Comparison of ENCODE assay signal across 1 cellular context in genomic region chr6:142810952-142811514, GRCh38.
TF ChIP-seq lines count a peak whose summit lies in the region.

No MANE protein-coding gene starts in this region.

TF ChIP-seq in GM12878, 131 proteins besides CTCF, POLR2A, EP300 and RAD21 (continued from another document):
- TF ChIP-seq ZBTB33 (IDR thresholded peaks at IDR 0.05) (0 out of 2 replicates have a peak, but pooled peaks have one; percentile 6), NBN (IDR thresholded peaks at IDR 0.05) (0 out of 2 replicates have a peak, but pooled peaks have one; percentile 26), GATAD2B (conservative IDR thresholded peaks at IDR 0.05; ENCODE audit: low read depth) (0 out of 2 replicates have a peak, but pooled peaks have one; percentile 26), CREB1 (IDR thresholded peaks at IDR 0.05; ENCODE audit: low read depth) (no peak), ELK1 (IDR thresholded peaks at IDR 0.05; ENCODE audit: low read depth, low read length) (no peak), KAT2A (conservative IDR thresholded peaks at IDR 0.05; ENCODE audit: control insufficient read depth, low read depth, low read length) (no peak), BCL11A (IDR thresholded peaks at IDR 0.05; ENCODE audit: low read depth, low read length) (0 out of 2 replicates have a peak, but pooled peaks have one; percentile 11), MYC (IDR thresholded peaks at IDR 0.05; ENCODE audit: insufficient read depth, insufficient read length, insufficient replicate concordance, low read length, severe bottlenecking) (no peak), TAF1 (IDR thresholded peaks at IDR 0.05; ENCODE audit: borderline replicate concordance, low read depth, low read length) (no peak), EZH2 (IDR thresholded peaks at IDR 0.05; ENCODE audit: borderline replicate concordance, control insufficient read depth, low read depth, low read length) (no peak), IKZF2 (IDR thresholded peaks at IDR 0.05) (peak; percentile 78 to 86; a peak in 3 of 4 replicates), ATF2 (IDR thresholded peaks at IDR 0.05; ENCODE audit: low read length) (peak; percentile 48; the same call in 1 of the 2 replicates), ZNF592 (IDR thresholded peaks at IDR 0.05) (no peak), ASH2L (IDR thresholded peaks at IDR 0.05; ENCODE audit: borderline replicate concordance, low read depth) (no peak), MTA2 (IDR thresholded peaks at IDR 0.05; ENCODE audit: low read depth) (peak; percentile 40; the same call in 1 of the 2 replicates), PBX3 (IDR thresholded peaks at IDR 0.05; ENCODE audit: insufficient replicate concordance, low read depth, low read length) (no peak), RUNX3 (IDR thresholded peaks at IDR 0.05; ENCODE audit: low read length) (peak; percentile 51; the same call in 1 of the 2 replicates), EED (IDR thresholded peaks at IDR 0.05; ENCODE audit: low read depth) (peak; percentile 43; the same call in 1 of the 2 replicates), STAT3 (IDR thresholded peaks at IDR 0.05; ENCODE audit: low read depth, low read length) (0 out of 2 replicates have a peak, but pooled peaks have one; percentile 24), ZNF207 (IDR thresholded peaks at IDR 0.05; ENCODE audit: borderline replicate concordance) (no peak), BHLHE40 (IDR thresholded peaks at IDR 0.05; ENCODE audit: borderline replicate concordance in 1 of 2, low read depth in 2 of 2, low read length in 1 of 2) (peak; percentile 87 to 93), CREM (IDR thresholded peaks at IDR 0.05; ENCODE audit: low read depth) (no peak), RAD51 (IDR thresholded peaks at IDR 0.05) (peak; percentile 18; the same call in 1 of the 2 replicates)
- TF ChIP-seq, protein P1, sequence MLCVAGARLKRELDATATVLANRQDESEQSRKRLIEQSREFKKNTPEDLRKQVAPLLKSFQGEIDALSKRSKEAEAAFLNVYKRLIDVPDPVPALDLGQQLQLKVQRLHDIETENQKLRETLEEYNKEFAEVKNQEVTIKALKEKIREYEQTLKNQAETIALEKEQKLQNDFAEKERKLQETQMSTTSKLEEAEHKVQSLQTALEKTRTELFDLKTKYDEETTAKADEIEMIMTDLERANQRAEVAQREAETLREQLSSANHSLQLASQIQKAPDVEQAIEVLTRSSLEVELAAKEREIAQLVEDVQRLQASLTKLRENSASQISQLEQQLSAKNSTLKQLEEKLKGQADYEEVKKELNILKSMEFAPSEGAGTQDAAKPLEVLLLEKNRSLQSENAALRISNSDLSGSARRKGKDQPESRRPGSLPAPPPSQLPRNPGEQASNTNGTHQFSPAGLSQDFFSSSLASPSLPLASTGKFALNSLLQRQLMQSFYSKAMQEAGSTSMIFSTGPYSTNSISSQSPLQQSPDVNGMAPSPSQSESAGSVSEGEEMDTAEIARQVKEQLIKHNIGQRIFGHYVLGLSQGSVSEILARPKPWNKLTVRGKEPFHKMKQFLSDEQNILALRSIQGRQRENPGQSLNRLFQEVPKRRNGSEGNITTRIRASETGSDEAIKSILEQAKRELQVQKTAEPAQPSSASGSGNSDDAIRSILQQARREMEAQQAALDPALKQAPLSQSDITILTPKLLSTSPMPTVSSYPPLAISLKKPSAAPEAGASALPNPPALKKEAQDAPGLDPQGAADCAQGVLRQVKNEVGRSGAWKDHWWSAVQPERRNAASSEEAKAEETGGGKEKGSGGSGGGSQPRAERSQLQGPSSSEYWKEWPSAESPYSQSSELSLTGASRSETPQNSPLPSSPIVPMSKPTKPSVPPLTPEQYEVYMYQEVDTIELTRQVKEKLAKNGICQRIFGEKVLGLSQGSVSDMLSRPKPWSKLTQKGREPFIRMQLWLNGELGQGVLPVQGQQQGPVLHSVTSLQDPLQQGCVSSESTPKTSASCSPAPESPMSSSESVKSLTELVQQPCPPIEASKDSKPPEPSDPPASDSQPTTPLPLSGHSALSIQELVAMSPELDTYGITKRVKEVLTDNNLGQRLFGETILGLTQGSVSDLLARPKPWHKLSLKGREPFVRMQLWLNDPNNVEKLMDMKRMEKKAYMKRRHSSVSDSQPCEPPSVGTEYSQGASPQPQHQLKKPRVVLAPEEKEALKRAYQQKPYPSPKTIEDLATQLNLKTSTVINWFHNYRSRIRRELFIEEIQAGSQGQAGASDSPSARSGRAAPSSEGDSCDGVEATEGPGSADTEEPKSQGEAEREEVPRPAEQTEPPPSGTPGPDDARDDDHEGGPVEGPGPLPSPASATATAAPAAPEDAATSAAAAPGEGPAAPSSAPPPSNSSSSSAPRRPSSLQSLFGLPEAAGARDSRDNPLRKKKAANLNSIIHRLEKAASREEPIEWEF (IDR thresholded peaks at IDR 0.05; ENCODE audit: insufficient replicate concordance, low read depth, low read length) = no peak
- TF ChIP-seq, protein P2, sequence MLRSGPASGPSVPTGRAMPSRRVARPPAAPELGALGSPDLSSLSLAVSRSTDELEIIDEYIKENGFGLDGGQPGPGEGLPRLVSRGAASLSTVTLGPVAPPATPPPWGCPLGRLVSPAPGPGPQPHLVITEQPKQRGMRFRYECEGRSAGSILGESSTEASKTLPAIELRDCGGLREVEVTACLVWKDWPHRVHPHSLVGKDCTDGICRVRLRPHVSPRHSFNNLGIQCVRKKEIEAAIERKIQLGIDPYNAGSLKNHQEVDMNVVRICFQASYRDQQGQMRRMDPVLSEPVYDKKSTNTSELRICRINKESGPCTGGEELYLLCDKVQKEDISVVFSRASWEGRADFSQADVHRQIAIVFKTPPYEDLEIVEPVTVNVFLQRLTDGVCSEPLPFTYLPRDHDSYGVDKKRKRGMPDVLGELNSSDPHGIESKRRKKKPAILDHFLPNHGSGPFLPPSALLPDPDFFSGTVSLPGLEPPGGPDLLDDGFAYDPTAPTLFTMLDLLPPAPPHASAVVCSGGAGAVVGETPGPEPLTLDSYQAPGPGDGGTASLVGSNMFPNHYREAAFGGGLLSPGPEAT (IDR thresholded peaks at IDR 0.05; ENCODE audit: low read depth) = peak; percentile 79
- TF ChIP-seq, protein P3, sequence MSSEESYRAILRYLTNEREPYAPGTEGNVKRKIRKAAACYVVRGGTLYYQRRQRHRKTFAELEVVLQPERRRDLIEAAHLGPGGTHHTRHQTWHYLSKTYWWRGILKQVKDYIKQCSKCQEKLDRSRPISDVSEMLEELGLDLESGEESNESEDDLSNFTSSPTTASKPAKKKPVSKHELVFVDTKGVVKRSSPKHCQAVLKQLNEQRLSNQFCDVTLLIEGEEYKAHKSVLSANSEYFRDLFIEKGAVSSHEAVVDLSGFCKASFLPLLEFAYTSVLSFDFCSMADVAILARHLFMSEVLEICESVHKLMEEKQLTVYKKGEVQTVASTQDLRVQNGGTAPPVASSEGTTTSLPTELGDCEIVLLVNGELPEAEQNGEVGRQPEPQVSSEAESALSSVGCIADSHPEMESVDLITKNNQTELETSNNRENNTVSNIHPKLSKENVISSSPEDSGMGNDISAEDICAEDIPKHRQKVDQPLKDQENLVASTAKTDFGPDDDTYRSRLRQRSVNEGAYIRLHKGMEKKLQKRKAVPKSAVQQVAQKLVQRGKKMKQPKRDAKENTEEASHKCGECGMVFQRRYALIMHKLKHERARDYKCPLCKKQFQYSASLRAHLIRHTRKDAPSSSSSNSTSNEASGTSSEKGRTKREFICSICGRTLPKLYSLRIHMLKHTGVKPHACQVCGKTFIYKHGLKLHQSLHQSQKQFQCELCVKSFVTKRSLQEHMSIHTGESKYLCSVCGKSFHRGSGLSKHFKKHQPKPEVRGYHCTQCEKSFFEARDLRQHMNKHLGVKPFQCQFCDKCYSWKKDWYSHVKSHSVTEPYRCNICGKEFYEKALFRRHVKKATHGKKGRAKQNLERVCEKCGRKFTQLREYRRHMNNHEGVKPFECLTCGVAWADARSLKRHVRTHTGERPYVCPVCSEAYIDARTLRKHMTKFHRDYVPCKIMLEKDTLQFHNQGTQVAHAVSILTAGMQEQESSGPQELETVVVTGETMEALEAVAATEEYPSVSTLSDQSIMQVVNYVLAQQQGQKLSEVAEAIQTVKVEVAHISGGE (CRISPR knock-in tag; IDR thresholded peaks at IDR 0.05) = no peak
